In genomic region chr16:56933266-56933619, GRCh38 we compare ENCODE assay signal across 9 cellular contexts. TPM values are rescaled to one million over a fixed set of nuclear protein-coding genes. Genes with fewer than 3 reads are reported as not detected.
DNase-seq lines count a peak whose midpoint lies in the region; ATAC-seq lines count a peak whose summit lies in the region.
"Had no signal": no experiment of that assay in that cellular context is flagged by ENCODE, and none has a peak within 500 bp of the region (broad histone marks: within the 10 kb centered on the region; RNA-seq: fewer than 3 reads in every experiment).

No MANE protein-coding gene starts in this region.

- DNase-seq in NCI-H82 (lab: John Stamatoyannopoulos, UW), result peak; percentile 18
- DNase-seq in NCI-H82 treated with DMSO at 0.1 percent for 48 hours (lab: John Stamatoyannopoulos, UW; ENCODE audit: unreplicated experiment), result no peak
- DNase-seq in superior temporal gyrus (ENCODE audit: extremely low spot score), result peak; percentile 34
- DNase-seq in activated effector memory CD4-positive, alpha-beta T cell treated with Interleukin-2 at 50 U/mL for 16 hours, result no peak
- DNase-seq in occipital lobe (lab: John Stamatoyannopoulos, UW), result no peak

- H3K4me1 Mint-ChIP-seq in activated naive CD4-positive, alpha-beta T cell treated with anti-CD3 and anti-CD28 coated beads, Interleukin-2, amount 50 U/mL, for 24 hours, result peaks cover 49% of the 10 kb centered on the region

- H3K36me3 Mint-ChIP-seq in activated naive CD4-positive, alpha-beta T cell treated with anti-CD3 and anti-CD28 coated beads, Interleukin-2, amount 50 U/mL, for 24 hours, result peaks cover 35% of the 10 kb centered on the region

- peak overlapping the region; percentile 83 for H3K4me3 ChIP-seq in iPS-18c (ENCODE audit: insufficient read depth, low read depth, low read length)

- H3K9me3 ChIP-seq in iPS-18c (ENCODE audit: control insufficient read depth, insufficient read depth, low read length), result no peaks in the 10 kb centered on the region

- peak overlapping the region; percentile 99 for H3K27ac Mint-ChIP-seq in activated naive CD4-positive, alpha-beta T cell treated with anti-CD3 and anti-CD28 coated beads, Interleukin-2, amount 50 U/mL, for 24 hours

- no peaks in the 10 kb centered on the region for H3K9me3 Mint-ChIP-seq in activated naive CD4-positive, alpha-beta T cell treated with anti-CD3 and anti-CD28 coated beads, Interleukin-2, amount 50 U/mL, for 24 hours

- no peaks in the 10 kb centered on the region for H3K27me3 Mint-ChIP-seq in activated naive CD4-positive, alpha-beta T cell treated with anti-CD3 and anti-CD28 coated beads, Interleukin-2, amount 50 U/mL, for 24 hours

- no peak for ATAC-seq in GM21528 (IDR thresholded peaks at IDR 0.05; ENCODE audit: low FRiP score, unreplicated experiment)

- H3K4me3 Mint-ChIP-seq in activated naive CD4-positive, alpha-beta T cell treated with anti-CD3 and anti-CD28 coated beads, Interleukin-2, amount 50 U/mL, for 24 hours, result peak overlapping the region; percentile 93

RNA-seq across cellular contexts. Expression of gene HERPUD1, which starts 1.3 kb away (rescaled TPM):
- 49.8 TPM for total RNA-seq in occipital lobe

RNA-seq across cellular contexts. Expression of gene CETP, which starts 28.5 kb away (rescaled TPM):
- 0.62 TPM for total RNA-seq in occipital lobe
- total RNA-seq: T-helper 1 cell treated with Interleukin-12 subunit alpha and Interleukin-12 subunit beta and Interleukin-4 antibody, amounts not matched to agents 30 ng/mL and 1 ng/mL, for 36 hours had no signal

RNA-seq across cellular contexts. Expression of gene NLRC5, which starts 56.1 kb away (rescaled TPM):
- total RNA-seq in occipital lobe, result 2.0 TPM

Comparison
In these comparisons a context has a peak if more than half of its experiments do, and no peak if none do; other contexts are left out.
1. DNase-seq: peak in NCI-H82 (single experiment) and superior temporal gyrus (single experiment); none in NCI-H82 treated with DMSO at 0.1 percent for 48 hours (single experiment), activated effector memory CD4-positive, alpha-beta T cell treated with Interleukin-2 at 50 U/mL for 16 hours (single experiment) and occipital lobe (single experiment).